Comparison of ENCODE assay signal across 9 cellular contexts in the genomic region with DNA sequence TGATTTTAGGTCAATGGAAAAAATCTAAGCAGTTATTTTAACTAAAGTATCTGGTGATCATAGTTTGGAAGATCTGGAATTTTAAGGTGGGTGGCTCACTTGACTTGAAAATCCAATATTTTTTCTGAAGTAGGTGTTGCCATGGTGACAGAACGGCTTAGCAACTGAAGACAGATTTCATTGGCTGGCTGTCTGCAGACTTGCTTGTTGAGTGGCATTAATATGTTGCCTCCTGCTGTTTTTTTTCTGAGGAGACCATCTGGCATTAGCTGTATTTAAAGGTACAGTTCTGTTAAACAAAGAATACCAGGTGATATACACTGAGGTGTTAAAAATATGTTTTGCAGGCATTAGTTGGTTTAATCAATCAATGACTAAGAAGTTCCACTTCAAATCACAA. TPM values are rescaled to one million over a fixed set of nuclear protein-coding genes. Genes with fewer than 3 reads are reported as not detected.
DNase-seq lines count a peak whose midpoint lies in the region; ATAC-seq and TF ChIP-seq lines count a peak whose summit lies in the region.
"Had no signal": no experiment of that assay in that cellular context is flagged by ENCODE, and none has a peak within 500 bp of the region (broad histone marks: within the 10 kb centered on the region; RNA-seq: fewer than 3 reads in every experiment).

No MANE protein-coding gene starts in this region.

- no peak for TF ChIP-seq POLR2A in body of pancreas (IDR thresholded peaks at IDR 0.05)
- no peak for TF ChIP-seq POLR2A in Peyer's patch (IDR thresholded peaks at IDR 0.05)

- H3K27ac ChIP-seq in body of pancreas (no peak overlapping the region), Peyer's patch (no peak overlapping the region)

- H3K36me3 ChIP-seq in body of pancreas (replicated peaks in 1 of 2; ENCODE audit: insufficient read depth in 1 of 2, low read depth in 2 of 2) (no peaks in the 10 kb centered on the region), neuron (ENCODE audit: insufficient read depth, low read length) (no peaks in the 10 kb centered on the region), Peyer's patch (no peaks in the 10 kb centered on the region)

- H3K4me1 ChIP-seq in body of pancreas (no peaks in the 10 kb centered on the region), neuron (ENCODE audit: insufficient read depth, low read length) (peaks cover 12% of the 10 kb centered on the region), Peyer's patch (no peaks in the 10 kb centered on the region)

- no peaks in the 10 kb centered on the region for H3K9me3 Mint-ChIP-seq in endothelial cell (ENCODE audit: unreplicated experiment)

- peak; percentile 51 for ATAC-seq in GM21723 (IDR thresholded peaks at IDR 0.05; ENCODE audit: unreplicated experiment)
- peak; percentile 38 for ATAC-seq in body of pancreas
- no peak for ATAC-seq in GM21515 (IDR thresholded peaks at IDR 0.05; ENCODE audit: unreplicated experiment)

- H3K4me3 ChIP-seq in body of pancreas, result no peak overlapping the region
- no peak overlapping the region for H3K4me3 ChIP-seq in neuron (ENCODE audit: low read length)
- no peak overlapping the region for H3K4me3 ChIP-seq in Peyer's patch

- peak overlapping the region; percentile 26 for H2AFZ ChIP-seq in neuron (ENCODE audit: low read depth, low read length)

- H3K9me3 ChIP-seq in body of pancreas (no peaks in the 10 kb centered on the region), neuron (ENCODE audit: low read length) (no peaks in the 10 kb centered on the region), Peyer's patch (no peaks in the 10 kb centered on the region)

- intact Hi-C loops in body of pancreas (cut with DNase I), result no loop called here

- no peak for TF ChIP-seq CTCF in body of pancreas (IDR thresholded peaks at IDR 0.05)
- no peak for TF ChIP-seq CTCF in Peyer's patch (IDR thresholded peaks at IDR 0.05)
- TF ChIP-seq CTCF in endothelial cell (IDR thresholded peaks at IDR 0.05; ENCODE audit: unreplicated experiment), result no peak

- H3K36me3 Mint-ChIP-seq in endothelial cell (ENCODE audit: low read depth, unreplicated experiment), result no peaks in the 10 kb centered on the region

- peaks cover 2% of the 10 kb centered on the region for H3K27me3 Mint-ChIP-seq in endothelial cell (ENCODE audit: unreplicated experiment)

- DNase-seq in NCI-H187 (lab: John Stamatoyannopoulos, UW) (peak; percentile 62 to 82), body of pancreas (peak in 2 of 4 donors; percentile 30 to 58), GOT3 (lab: John Stamatoyannopoulos, UW) (no peak), Peyer's patch (no peak), endothelial cell (ENCODE audit: low spot score) (no peak)
- DNase-seq: activated CD4-positive, alpha-beta T cell treated with anti-CD3 and anti-CD28 coated beads, Interleukin-2, amount 50 U/mL, for 48 hours had no signal

- no peak overlapping the region for H3K27ac Mint-ChIP-seq in endothelial cell (ENCODE audit: unreplicated experiment)

- no peaks in the 10 kb centered on the region for H3K27me3 ChIP-seq in body of pancreas
- no peaks in the 10 kb centered on the region for H3K27me3 ChIP-seq in neuron (ENCODE audit: insufficient read depth, low read length)
- H3K27me3 ChIP-seq in Peyer's patch, result no peaks in the 10 kb centered on the region

- H3K4me3 Mint-ChIP-seq in endothelial cell (ENCODE audit: unreplicated experiment), result no peak overlapping the region

- H3K4me1 Mint-ChIP-seq in endothelial cell (ENCODE audit: unreplicated experiment), result no peaks in the 10 kb centered on the region

- WGBS in body of pancreas, 2 donors, result 8 to 10% methylated on average over 1 of the region's 1 CpG

RNA-seq across cellular contexts. Expression of a gene that starts 19.8 kb away (rescaled TPM):
- total RNA-seq in body of pancreas, result 100 to 1,000 TPM in 1 of 2 donors, 10 to 100 TPM in 1; 71.6 to 108 TPM
- total RNA-seq in Peyer's patch, result 10 to 100 TPM; 23.6 to 31.3 (median 25.8) TPM
- total RNA-seq in endothelial cell (ENCODE audit: unreplicated experiment), result 2.3 TPM

Comparison
In these comparisons a context has a peak if more than half of its experiments do, and no peak if none do; other contexts are left out.
1. DNase-seq: peak in NCI-H187 (2 of 2); none in GOT3 (single experiment), Peyer's patch (0 of 3) and endothelial cell (single experiment).